ENCODE assay signal across 20 cellular contexts in genomic region chr17:82794781-82795505, GRCh38. TPM values are rescaled to one million over a fixed set of nuclear protein-coding genes. Genes with fewer than 3 reads are reported as not detected.
DNase-seq lines count a peak whose midpoint lies in the region; ATAC-seq and TF ChIP-seq lines count a peak whose summit lies in the region.
"Had no signal": no experiment of that assay in that cellular context is flagged by ENCODE, and none has a peak within 500 bp of the region (broad histone marks: within the 10 kb centered on the region; RNA-seq: fewer than 3 reads in every experiment).

No MANE protein-coding gene starts in this region.

- no peak for ATAC-seq in GM18868 (IDR thresholded peaks at IDR 0.05; ENCODE audit: unreplicated experiment)
- ATAC-seq: natural killer cell treated with Interleukin-12 subunit alpha and Interleukin-12 subunit beta and Interleukin-15 and Interleukin-18, amount 100 ng/mL, for 72 hours had no signal

- H3K36me3 ChIP-seq in stomach smooth muscle (ENCODE audit: control insufficient read depth in 2 of 2, insufficient read depth in 2 of 2, low read length in 2 of 2), result peaks cover 0 to under 1% of the 10 kb centered on the region in 2 donors

- peaks cover 22% of the 10 kb centered on the region for H3K36me3 Mint-ChIP-seq in nephron (ENCODE audit: low read depth)
- H3K36me3 Mint-ChIP-seq: natural killer cell treated with Interleukin-12 subunit alpha and Interleukin-12 subunit beta and Interleukin-15 and Interleukin-18, amount 100 ng/mL, for 72 hours had no signal

- H3K4me1 Mint-ChIP-seq in nephron, result peaks cover 31% of the 10 kb centered on the region

- no peak overlapping the region for H3K4me3 ChIP-seq in fibroblast of the aortic adventitia (ENCODE audit: low read depth, low read length)
- H3K4me3 ChIP-seq in stomach smooth muscle (ENCODE audit: low read length in 2 of 2), result peak overlapping the region; percentile 9 to 15
- H3K4me3 ChIP-seq: BLaER1 treated with 17β-estradiol and CSF1 and Interleukin-3, amounts not matched to agents 10 nM and 100 nM; HAP-1; thoracic aorta had no signal

- peak; percentile 16 for DNase-seq in amniotic epithelial cell (ENCODE audit: low read depth)
- peak; percentile 8 for DNase-seq in fibroblast of the aortic adventitia (ENCODE audit: low read depth)
- DNase-seq in NCI-H1105 treated with DMSO at 0.1 percent for 48 hours (lab: John Stamatoyannopoulos, UW), result no peak
- DNase-seq in activated gamma-delta T cell (lab: John Stamatoyannopoulos, UW), result no peak
- no peak for DNase-seq in stimulated activated CD8-positive, alpha-beta memory T cell treated with anti-CD3 and anti-CD28 coated beads, Interleukin-4, amount 100 ng/mL, for 48 hours
- DNase-seq: DMS53; effector CD4-positive, alpha-beta T cell; NCI-H146; stimulated activated CD4-positive, alpha-beta T cell treated with anti-CD3 and anti-CD28 coated beads, Interleukin-12 subunit alpha, Interleukin-12 subunit beta, amount 100 ng/mL, for 4 hours had no signal

- TF ChIP-seq CTCF in fibroblast of the aortic adventitia (IDR thresholded peaks at IDR 0.05; ENCODE audit: insufficient read depth, low read length), result no peak
- TF ChIP-seq CTCF in nephron (IDR thresholded peaks at IDR 0.05; ENCODE audit: unreplicated experiment in 3 of 3), result no peak

- no peaks in the 10 kb centered on the region for H3K27me3 Mint-ChIP-seq in nephron (ENCODE audit: low read depth)
- H3K27me3 Mint-ChIP-seq: natural killer cell treated with Interleukin-12 subunit alpha and Interleukin-12 subunit beta and Interleukin-15 and Interleukin-18, amount 100 ng/mL, for 72 hours had no signal

- peak overlapping the region; percentile 70 for H3K27ac ChIP-seq in stomach smooth muscle (ENCODE audit: low read length)
- H3K27ac ChIP-seq: BLaER1 treated with 17β-estradiol and CSF1 and Interleukin-3, amounts not matched to agents 10 nM and 100 nM; HL-60; thoracic aorta; VCaP had no signal

- H3K9ac ChIP-seq in stomach smooth muscle (ENCODE audit: low read length in 2 of 2), result peak overlapping the region; percentile 13 to 21
- H3K9ac ChIP-seq: BLaER1 treated with 17β-estradiol and CSF1 and Interleukin-3, amounts not matched to agents 10 nM and 100 nM had no signal

- H3K9me3 ChIP-seq in stomach smooth muscle (ENCODE audit: control insufficient read depth in 2 of 2, low read length in 2 of 2), result no peaks in the 10 kb centered on the region
- H3K9me3 ChIP-seq: BLaER1 treated with 17β-estradiol and CSF1 and Interleukin-3, amounts not matched to agents 10 nM and 100 nM; HAP-1; thoracic aorta had no signal

- no peaks in the 10 kb centered on the region for H3K9me3 Mint-ChIP-seq in nephron
- H3K9me3 Mint-ChIP-seq: activated T-helper 2 cell treated with anti-CD3 and anti-CD28 coated beads, Interferon-gamma antibody, Interleukin-2, Interleukin-4, amounts not matched to agents 10 μg/mL and 5 μg/mL and 100 μg/mL, durations not matched to agents 14 hours and 24 hours and 36 hours; natural killer cell treated with Interleukin-12 subunit alpha and Interleukin-12 subunit beta and Interleukin-15 and Interleukin-18, amount 100 ng/mL, for 72 hours had no signal

- no peak overlapping the region for H3K4me3 Mint-ChIP-seq in nephron
- H3K4me3 Mint-ChIP-seq: natural killer cell treated with Interleukin-12 subunit alpha and Interleukin-12 subunit beta and Interleukin-15 and Interleukin-18, amount 100 ng/mL, for 72 hours had no signal

- peak overlapping the region; percentile 75 to 80 (median 76) for H3K27ac Mint-ChIP-seq in nephron
- H3K27ac Mint-ChIP-seq: activated T-helper 2 cell treated with anti-CD3 and anti-CD28 coated beads, Interferon-gamma antibody, Interleukin-2, Interleukin-4, amounts not matched to agents 10 μg/mL and 5 μg/mL and 100 μg/mL, durations not matched to agents 14 hours and 24 hours and 36 hours; natural killer cell treated with Interleukin-12 subunit alpha and Interleukin-12 subunit beta and Interleukin-15 and Interleukin-18, amount 100 ng/mL, for 72 hours had no signal

- peaks cover 24% of the 10 kb centered on the region for H3K4me1 ChIP-seq in stomach smooth muscle (ENCODE audit: control insufficient read depth, insufficient read depth, low read length)
- H3K4me1 ChIP-seq: HAP-1 had no signal

- no peaks in the 10 kb centered on the region for H3K27me3 ChIP-seq in stomach smooth muscle (ENCODE audit: control insufficient read depth in 1 of 2, insufficient read depth in 2 of 2, low read length in 2 of 2)
- H3K27me3 ChIP-seq: BLaER1 treated with 17β-estradiol and CSF1 and Interleukin-3, amounts not matched to agents 10 nM and 100 nM had no signal

RNA-seq across cellular contexts. Expression of gene TBCD, which starts 43.1 kb away (rescaled TPM):
- total RNA-seq in fibroblast of the aortic adventitia (ENCODE audit: low replicate concordance), result 39.5 and 80.3 TPM in 2 replicates

RNA-seq across cellular contexts. Expression of gene ZNF750, which starts 44.9 kb away (rescaled TPM):
- 0.16 TPM in 1 of 2 replicates, not detected in the other for total RNA-seq in fibroblast of the aortic adventitia (ENCODE audit: low replicate concordance)
- total RNA-seq: activated T-helper 2 cell treated with anti-CD3 and anti-CD28 coated beads, Interferon-gamma antibody, Interleukin-2, Interleukin-4, amounts not matched to agents 10 μg/mL and 5 μg/mL and 100 μg/mL, durations not matched to agents 14 hours and 24 hours and 36 hours; natural killer cell treated with Interleukin-12 subunit alpha and Interleukin-12 subunit beta and Interleukin-15 and Interleukin-18, amount 100 ng/mL, for 72 hours; NCI-H460; thoracic aorta had no signal

RNA-seq across cellular contexts. Expression of gene FN3K, which starts 59.5 kb away (rescaled TPM):
- total RNA-seq in fibroblast of the aortic adventitia (ENCODE audit: low replicate concordance), result 0.74 and 2.8 TPM in 2 replicates

Comparison
In these comparisons a context has a peak if more than half of its experiments do, and no peak if none do; other contexts are left out.
1. DNase-seq: peak in amniotic epithelial cell (single experiment) and fibroblast of the aortic adventitia (single experiment); none in NCI-H1105 treated with DMSO at 0.1 percent for 48 hours (single experiment), activated gamma-delta T cell (single experiment) and stimulated activated CD8-positive, alpha-beta memory T cell treated with anti-CD3 and anti-CD28 coated beads, Interleukin-4, amount 100 ng/mL, for 48 hours (single experiment).